In genomic region chr2:197707316-197708213, GRCh38 we compare ENCODE assay signal across 8 cellular contexts.
DNase-seq lines count a peak whose midpoint lies in the region; ATAC-seq, FAIRE-seq and TF ChIP-seq lines count a peak whose summit lies in the region.

No MANE protein-coding gene starts in this region.

- H3K4me3 ChIP-seq in BLaER1, result peak overlapping the region; percentile 86
- H3K4me3 ChIP-seq in astrocyte of the spinal cord (ENCODE audit: low read depth, low read length), result peak overlapping the region; percentile 86

- H3K27ac ChIP-seq in BLaER1, result no peak overlapping the region; the same call in 1 of the 2 replicates

- in situ Hi-C loops in GM13977 (cut with MboI; ENCODE audit: low pct_unique_long_range_greater_than_20kb, low sequenced_read_pairs, unreplicated experiment), result no loop called here
- in situ Hi-C loops in astrocyte of the spinal cord (cut with HindIII; ENCODE audit: low sequenced_read_pairs), result no loop called here

- peak overlapping the region; percentile 91 to 94 for H3K4me3 Mint-ChIP-seq in stimulated activated naive CD8-positive, alpha-beta T cell treated with anti-CD3 and anti-CD28 coated beads, Interleukin-15, amount 100 ng/mL, for 72 hours

- TF ChIP-seq CTCF in GM13977 (IDR thresholded peaks at IDR 0.05; ENCODE audit: extremely low read depth, insufficient read depth, missing control alignments), result peak; percentile 75
- peak; percentile 76 for TF ChIP-seq CTCF in astrocyte of the spinal cord (IDR thresholded peaks at IDR 0.05; ENCODE audit: low read depth, low read length)

- H3K36me3 ChIP-seq in BLaER1, result peaks cover 21% of the 10 kb centered on the region

- peak overlapping the region; percentile 98 for H3K4me2 ChIP-seq in BLaER1

- no peak for ATAC-seq in stimulated activated naive CD8-positive, alpha-beta T cell treated with anti-CD3 and anti-CD28 coated beads, Interleukin-15, amount 100 ng/mL, for 72 hours
- ATAC-seq in GM19452 (IDR thresholded peaks at IDR 0.05; ENCODE audit: unreplicated experiment), result no peak

- H3K27me3 ChIP-seq in BLaER1, result no peaks in the 10 kb centered on the region

- no peak overlapping the region for H3K27ac Mint-ChIP-seq in stimulated activated naive CD8-positive, alpha-beta T cell treated with anti-CD3 and anti-CD28 coated beads, Interleukin-15, amount 100 ng/mL, for 72 hours

- H3K9ac ChIP-seq in BLaER1, result peak overlapping the region; percentile 84

- no peaks in the 10 kb centered on the region for H3K27me3 Mint-ChIP-seq in stimulated activated naive CD8-positive, alpha-beta T cell treated with anti-CD3 and anti-CD28 coated beads, Interleukin-15, amount 100 ng/mL, for 72 hours

- peaks cover 33% of the 10 kb centered on the region for H3K4me1 ChIP-seq in BLaER1

- DNase-seq in GM13977 (ENCODE audit: low spot score) (peak; percentile 25), NCI-H526 (lab: John Stamatoyannopoulos, UW) (peak; percentile 15 to 63), astrocyte of the spinal cord (ENCODE audit: low read depth, low spot score) (peak; percentile 68), DMS153 (lab: John Stamatoyannopoulos, UW) (no peak)
- no peak for DNase-seq in stimulated activated naive CD8-positive, alpha-beta T cell treated with anti-CD3 and anti-CD28 coated beads, Interleukin-15, amount 100 ng/mL, for 72 hours

- FAIRE-seq in islet of Langerhans (lab: Jason Lieb, UNC), result peak; percentile 87

- H3K4me1 Mint-ChIP-seq in stimulated activated naive CD8-positive, alpha-beta T cell treated with anti-CD3 and anti-CD28 coated beads, Interleukin-15, amount 100 ng/mL, for 72 hours, result peaks cover 54% of the 10 kb centered on the region

- no peaks in the 10 kb centered on the region for H3K9me3 ChIP-seq in BLaER1

- H3K9me3 Mint-ChIP-seq in stimulated activated naive CD8-positive, alpha-beta T cell treated with anti-CD3 and anti-CD28 coated beads, Interleukin-15, amount 100 ng/mL, for 72 hours, result no peaks in the 10 kb centered on the region

- peaks cover 65% of the 10 kb centered on the region for H4K20me1 ChIP-seq in BLaER1

Comparison
In these comparisons a context has a peak if more than half of its experiments do, and no peak if none do; other contexts are left out.
1. DNase-seq: peak in GM13977 (single experiment), NCI-H526 (2 of 2) and astrocyte of the spinal cord (single experiment); none in stimulated activated naive CD8-positive, alpha-beta T cell treated with anti-CD3 and anti-CD28 coated beads, Interleukin-15, amount 100 ng/mL, for 72 hours (0 of 2) and DMS153 (single experiment).